Comparison of ENCODE assay signal across 16 cellular contexts in the genomic region with DNA sequence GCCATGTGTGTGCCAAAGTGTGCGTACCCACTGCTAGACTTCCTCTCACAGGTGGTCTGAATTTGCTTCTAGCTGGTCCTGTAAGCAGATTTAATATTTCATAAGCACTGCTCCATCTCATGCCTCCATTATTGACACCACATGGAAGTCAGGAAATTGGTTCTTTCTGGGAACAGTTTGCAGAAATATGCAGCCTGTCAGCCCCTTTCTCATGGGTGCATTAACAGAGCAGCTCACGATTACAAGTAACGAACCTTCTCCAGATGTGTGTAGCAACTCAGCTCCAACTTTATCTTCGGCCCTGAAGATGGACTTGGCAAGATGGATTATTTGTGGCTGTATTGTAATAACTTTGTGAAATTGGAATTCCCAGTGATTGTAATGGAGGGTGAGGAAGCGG.
A peak's percentile ranks its signal among the peaks of the same experiment; 100 is the strongest.
DNase-seq lines count a peak whose midpoint lies in the region; ATAC-seq and TF ChIP-seq lines count a peak whose summit lies in the region.
"Had no signal": no experiment of that assay in that cellular context is flagged by ENCODE, and none has a peak within 500 bp of the region (broad histone marks: within the 10 kb centered on the region; RNA-seq: fewer than 3 reads in every experiment).

No MANE protein-coding gene starts in this region.

- H3K9ac ChIP-seq in skeletal muscle satellite cell (ENCODE audit: low read depth, low read length): peak overlapping the region; percentile 20

- H3K4me1 ChIP-seq in left ventricle myocardium inferior: peaks cover 15% of the 10 kb centered on the region
- H3K4me1 ChIP-seq in skeletal muscle satellite cell (ENCODE audit: control insufficient read depth, insufficient read depth, low read length): peaks cover 38% of the 10 kb centered on the region
- H3K4me1 ChIP-seq: body of pancreas had no signal

- H3K9me3 ChIP-seq in left ventricle myocardium inferior (replicated peaks) (peaks cover 5% of the 10 kb centered on the region), skeletal muscle satellite cell (replicated peaks; ENCODE audit: low read length) (no peaks in the 10 kb centered on the region)
- H3K9me3 ChIP-seq: body of pancreas, SJCRH30 had no signal

- H3K9me3 Mint-ChIP-seq in activated naive CD4-positive, alpha-beta T cell treated with anti-CD3 and anti-CD28 coated beads for 36 hours: peaks cover 2% of the 10 kb centered on the region
- peaks cover 2% of the 10 kb centered on the region for H3K9me3 Mint-ChIP-seq in activated naive CD4-positive, alpha-beta T cell treated with anti-CD3 and anti-CD28 coated beads, Interleukin-2, amount 10 ng/mL, durations not matched to agents 7 days and 5 days

- H3K27ac ChIP-seq in left ventricle myocardium inferior (replicated peaks): peak overlapping the region; percentile 63
- H3K27ac ChIP-seq: body of pancreas had no signal

- intact Hi-C loops in left ventricle myocardium inferior (cut with micrococcal nuclease): no loop called here
- intact Hi-C loops in activated naive CD4-positive, alpha-beta T cell treated with anti-CD3 and anti-CD28 coated beads for 36 hours (cut with micrococcal nuclease): no loop called here

- no peaks in the 10 kb centered on the region for H3K4me1 Mint-ChIP-seq in activated naive CD4-positive, alpha-beta T cell treated with anti-CD3 and anti-CD28 coated beads for 36 hours (ENCODE audit: low read depth)
- H3K4me1 Mint-ChIP-seq in activated naive CD4-positive, alpha-beta T cell treated with anti-CD3 and anti-CD28 coated beads, Interleukin-2, amount 10 ng/mL, durations not matched to agents 7 days and 5 days: no peaks in the 10 kb centered on the region
- H3K4me1 Mint-ChIP-seq: B cell, natural killer cell had no signal

- H3K36me3 ChIP-seq in left ventricle myocardium inferior: no peaks in the 10 kb centered on the region
- H3K36me3 ChIP-seq in skeletal muscle satellite cell (ENCODE audit: insufficient read depth, low read length): no peaks in the 10 kb centered on the region
- H3K36me3 ChIP-seq: SJCRH30 had no signal

- DNase-seq in EH (ENCODE audit: low read depth): peak; percentile 59
- DNase-seq in cardiac fibroblast (ENCODE audit: low read depth in 2 of 2): peak; percentile 29 to 73
- no peak for DNase-seq in left ventricle myocardium inferior
- DNase-seq in activated naive CD4-positive, alpha-beta T cell treated with anti-CD3 and anti-CD28 coated beads for 36 hours: no peak
- DNase-seq in hepatic stellate cell (ENCODE audit: low spot score): no peak
- no peak for DNase-seq in activated naive CD4-positive, alpha-beta T cell treated with anti-CD3 and anti-CD28 coated beads, Interleukin-2, amount 10 ng/mL, durations not matched to agents 7 days and 5 days
- DNase-seq: activated CD4-positive, alpha-beta T cell treated with anti-CD3 and anti-CD28 coated beads, Interleukin-2, amount 50 U/mL, for 48 hours; activated effector memory CD4-positive, alpha-beta T cell treated with Interleukin-2 at 50 U/mL for 16 hours; body of pancreas; DMS53; natural killer cell; SJCRH30 had no signal

- H3K36me3 Mint-ChIP-seq in activated naive CD4-positive, alpha-beta T cell treated with anti-CD3 and anti-CD28 coated beads for 36 hours (ENCODE audit: low read depth): no peaks in the 10 kb centered on the region
- H3K36me3 Mint-ChIP-seq in activated naive CD4-positive, alpha-beta T cell treated with anti-CD3 and anti-CD28 coated beads, Interleukin-2, amount 10 ng/mL, durations not matched to agents 7 days and 5 days: no peaks in the 10 kb centered on the region
- H3K36me3 Mint-ChIP-seq: natural killer cell had no signal

- no peak for ATAC-seq in HG02973 (IDR thresholded peaks at IDR 0.05; ENCODE audit: unreplicated experiment)
- ATAC-seq: body of pancreas, natural killer cell had no signal

- H3K27ac Mint-ChIP-seq in activated naive CD4-positive, alpha-beta T cell treated with anti-CD3 and anti-CD28 coated beads for 36 hours: no peak overlapping the region
- H3K27ac Mint-ChIP-seq in activated naive CD4-positive, alpha-beta T cell treated with anti-CD3 and anti-CD28 coated beads, Interleukin-2, amount 10 ng/mL, durations not matched to agents 7 days and 5 days: no peak overlapping the region
- H3K27ac Mint-ChIP-seq: B cell, natural killer cell had no signal

- peak overlapping the region; percentile 59 for H3K4me2 ChIP-seq in skeletal muscle satellite cell (ENCODE audit: low read length)

- H3K27me3 Mint-ChIP-seq in activated naive CD4-positive, alpha-beta T cell treated with anti-CD3 and anti-CD28 coated beads for 36 hours (ENCODE audit: low read depth): no peaks in the 10 kb centered on the region
- no peaks in the 10 kb centered on the region for H3K27me3 Mint-ChIP-seq in activated naive CD4-positive, alpha-beta T cell treated with anti-CD3 and anti-CD28 coated beads, Interleukin-2, amount 10 ng/mL, durations not matched to agents 7 days and 5 days

- no peak overlapping the region for H3K4me3 Mint-ChIP-seq in activated naive CD4-positive, alpha-beta T cell treated with anti-CD3 and anti-CD28 coated beads for 36 hours
- no peak overlapping the region for H3K4me3 Mint-ChIP-seq in activated naive CD4-positive, alpha-beta T cell treated with anti-CD3 and anti-CD28 coated beads, Interleukin-2, amount 10 ng/mL, durations not matched to agents 7 days and 5 days
- H3K4me3 Mint-ChIP-seq: B cell, natural killer cell had no signal

- CTCF ChIA-PET in activated naive CD4-positive, alpha-beta T cell treated with anti-CD3 and anti-CD28 coated beads for 36 hours (lab: Charles Lee): interaction anchor here (0.6 to 0.8 kb wide), 3 partner anchors 62 to 1240 kb away, joined by 3 to 4 read pairs (median 4); no protein-coding TSS in a partner anchor
- CTCF ChIA-PET in activated naive CD4-positive, alpha-beta T cell treated with anti-CD3 and anti-CD28 coated beads, Interleukin-2, amount 10 ng/mL, durations not matched to agents 7 days and 5 days (lab: Charles Lee): no interaction called here

- TF ChIP-seq CTCF in cardiac fibroblast (IDR thresholded peaks at IDR 0.05; ENCODE audit: low read depth, low read length) (no peak), left ventricle myocardium inferior (IDR thresholded peaks at IDR 0.05; ENCODE audit: borderline replicate concordance) (no peak)

- H3K27me3 ChIP-seq in left ventricle myocardium inferior (ENCODE audit: low read depth): no peaks in the 10 kb centered on the region
- peaks cover 5% of the 10 kb centered on the region for H3K27me3 ChIP-seq in skeletal muscle satellite cell (ENCODE audit: control insufficient read depth, insufficient read depth, low read length)
- H3K27me3 ChIP-seq: body of pancreas, SJCRH30 had no signal

- H3K4me3 ChIP-seq in cardiac fibroblast (replicated peaks in 1 of 2; ENCODE audit: low read depth in 2 of 2, low read length in 2 of 2) (no peak overlapping the region), left ventricle myocardium inferior (no peak overlapping the region), skeletal muscle satellite cell (ENCODE audit: low read length) (peak overlapping the region; percentile 31)
- H3K4me3 ChIP-seq: body of pancreas, SJCRH30, skin epidermis had no signal

Comparison
In these comparisons a context has a peak if more than half of its experiments do, and no peak if none do; other contexts are left out.
1. DNase-seq: peak in EH (single experiment) and cardiac fibroblast (2 of 2); none in left ventricle myocardium inferior (single experiment), activated naive CD4-positive, alpha-beta T cell treated with anti-CD3 and anti-CD28 coated beads for 36 hours (single experiment), hepatic stellate cell (single experiment) and activated naive CD4-positive, alpha-beta T cell treated with anti-CD3 and anti-CD28 coated beads, Interleukin-2, amount 10 ng/mL, durations not matched to agents 7 days and 5 days (single experiment).